Comparison of ENCODE assay signal across 1 cellular context in genomic region chr3:4983739-4984510, GRCh38.
TF ChIP-seq lines count a peak whose summit lies in the region.

No MANE protein-coding gene starts in this region.

TF ChIP-seq in K562, 482 proteins besides CTCF, POLR2A, EP300 and RAD21 (continued from another document and continues in another):
- peak; percentile 42 for TF ChIP-seq ZBTB40 (IDR thresholded peaks at IDR 0.05)
- no peak for TF ChIP-seq ZBTB40 (CRISPR knock-in tag; IDR thresholded peaks at IDR 0.05)
- no peak for TF ChIP-seq MCM3 (IDR thresholded peaks at IDR 0.05)
- TF ChIP-seq ZNF175 (CRISPR knock-in tag; IDR thresholded peaks at IDR 0.05; ENCODE audit: low read depth) = no peak
- no peak for TF ChIP-seq CLOCK (CRISPR knock-in tag; IDR thresholded peaks at IDR 0.05; ENCODE audit: borderline replicate concordance)
- TF ChIP-seq SNAPC5 (CRISPR knock-in tag; IDR thresholded peaks at IDR 0.05) = no peak
- peak; percentile 20 for TF ChIP-seq NEUROD1 (IDR thresholded peaks at IDR 0.05; ENCODE audit: borderline replicate concordance, low read depth, low read length, partially characterized antibody)
- no peak for TF ChIP-seq GTF2B (IDR thresholded peaks at IDR 0.05; ENCODE audit: extremely low read depth, insufficient read length)
- TF ChIP-seq MTA3 (IDR thresholded peaks at IDR 0.05; ENCODE audit: borderline replicate concordance) = peak; percentile 67
- TF ChIP-seq ZFPM2 (CRISPR knock-in tag; IDR thresholded peaks at IDR 0.05) = no peak
- no peak for TF ChIP-seq COPS2 (conservative IDR thresholded peaks at IDR 0.05)
- no peak for TF ChIP-seq BCL6 (CRISPR knock-in tag; IDR thresholded peaks at IDR 0.05)
- TF ChIP-seq HMG20B (CRISPR knock-in tag; IDR thresholded peaks at IDR 0.05) = no peak
- no peak for TF ChIP-seq KAT2B (IDR thresholded peaks at IDR 0.05; ENCODE audit: low read depth, low read length)
- TF ChIP-seq PHF21A (IDR thresholded peaks at IDR 0.05; ENCODE audit: borderline replicate concordance, low read depth) = no peak
- TF ChIP-seq ZNF395 (CRISPR knock-in tag; IDR thresholded peaks at IDR 0.05) = no peak
- TF ChIP-seq ZNF407 (IDR thresholded peaks at IDR 0.05; ENCODE audit: low read depth) = no peak
- TF ChIP-seq ZNF75A (CRISPR knock-in tag; IDR thresholded peaks at IDR 0.05) = no peak
- TF ChIP-seq TBL1XR1 (IDR thresholded peaks at IDR 0.05; ENCODE audit: low read length in 2 of 2) = no peak
- no peak for TF ChIP-seq CREB3 (tag; conservative IDR thresholded peaks at IDR 0.05; ENCODE audit: low read depth)
- no peak for TF ChIP-seq MEF2D (tag; conservative IDR thresholded peaks at IDR 0.05; ENCODE audit: low read depth)
- no peak for TF ChIP-seq STAT6 (CRISPR knock-in tag; IDR thresholded peaks at IDR 0.05)
- no peak for TF ChIP-seq ZNF444 (CRISPR knock-in tag; IDR thresholded peaks at IDR 0.05)
- TF ChIP-seq CEBPB (tag; IDR thresholded peaks at IDR 0.05) = no peak
- TF ChIP-seq LCOR (CRISPR knock-in tag; IDR thresholded peaks at IDR 0.05) = peak; percentile 69
- no peak for TF ChIP-seq NR2C2 (CRISPR knock-in tag; IDR thresholded peaks at IDR 0.05)
- TF ChIP-seq NR2C2 (tag; IDR thresholded peaks at IDR 0.05) = no peak
- TF ChIP-seq ZNF76 (CRISPR knock-in tag; IDR thresholded peaks at IDR 0.05; ENCODE audit: borderline replicate concordance) = no peak
- no peak for TF ChIP-seq GTF2F1 (IDR thresholded peaks at IDR 0.05; ENCODE audit: low read depth, low read length)
